In the genomic region with DNA sequence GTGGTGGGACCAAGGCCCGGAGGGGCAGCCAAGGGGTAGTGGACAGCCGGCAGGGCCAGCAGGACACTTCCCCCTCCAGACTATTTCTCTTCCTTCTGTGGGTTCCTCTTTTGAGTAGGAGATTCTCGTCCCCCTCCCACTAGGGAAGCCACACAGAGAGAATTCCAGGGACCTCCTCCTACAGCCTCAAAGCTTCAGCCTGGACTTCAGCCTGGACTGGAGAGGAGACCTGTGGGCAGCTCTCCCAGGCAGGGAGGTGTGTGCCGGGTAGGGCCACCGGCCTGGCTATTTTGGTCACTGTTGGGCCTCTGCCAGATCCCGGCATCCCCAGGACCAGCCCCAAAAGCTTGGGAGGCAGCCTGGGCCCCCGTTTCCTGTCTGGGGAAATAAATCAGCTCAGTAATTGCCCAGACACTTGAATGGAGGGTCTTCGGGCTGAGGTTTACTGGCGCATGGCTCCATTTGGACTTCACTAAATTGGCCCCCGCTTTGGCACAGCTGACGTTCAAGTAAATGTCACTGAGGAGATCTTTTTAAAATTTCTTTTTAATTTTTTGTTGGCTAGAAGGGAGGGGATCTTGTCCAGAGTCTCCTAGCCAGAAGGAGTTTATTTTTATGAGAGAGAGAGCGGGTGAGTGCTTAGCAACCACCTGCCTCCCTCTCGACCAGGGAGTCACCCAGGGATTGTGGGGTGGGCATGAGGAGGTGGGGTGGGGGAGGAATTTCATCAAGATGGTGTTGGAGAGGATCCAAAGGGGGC, we compare ENCODE assay signal across 8 cellular contexts. TPM values are rescaled to one million over a fixed set of nuclear protein-coding genes. Genes with fewer than 3 reads are reported as not detected.
DNase-seq lines count a peak whose midpoint lies in the region; TF ChIP-seq lines count a peak whose summit lies in the region.

No MANE protein-coding gene starts in this region.

- H3K4me2 ChIP-seq in mammary epithelial cell (ENCODE audit: insufficient read depth, low read depth, low read length), result peak overlapping the region; percentile 94

- CTCF ChIA-PET in mammary epithelial cell (lab: Charles Lee; ENCODE audit: low non-redundant PET), result no interaction called here

- dilution Hi-C loops in mammary epithelial cell (cut with HindIII; ENCODE audit: low sequenced_read_pairs), result loop anchor here (5.0 kb wide), 1 partner anchor 73 kb away; no protein-coding TSS in a partner anchor

- TF ChIP-seq CTCF in mammary epithelial cell (conservative IDR thresholded peaks at IDR 0.05 in 1 of 2, IDR thresholded peaks at IDR 0.05 in 1 of 2; ENCODE audit: extremely low read depth in 1 of 2, insufficient read depth in 1 of 2, low read depth in 1 of 2, low read length in 2 of 2), result no peak
- no peak for TF ChIP-seq CTCF in lower leg skin (IDR thresholded peaks at IDR 0.05)

- H4K20me1 ChIP-seq in mammary epithelial cell (ENCODE audit: insufficient read depth, low read length), result no peaks in the 10 kb centered on the region

- in situ Hi-C loops in mammary epithelial cell (cut with MboI; ENCODE audit: low sequenced_read_pairs in 2 of 2), result no loop called here

- peak overlapping the region; percentile 95 for H2AFZ ChIP-seq in mammary epithelial cell (ENCODE audit: low read depth, low read length)

- peaks cover 5% of the 10 kb centered on the region for H3K36me3 ChIP-seq in mammary epithelial cell (ENCODE audit: insufficient read depth, low read length)
- H3K36me3 ChIP-seq in thymus (ENCODE audit: control insufficient read depth, insufficient read depth), result peaks cover 8% of the 10 kb centered on the region

- no peak for TF ChIP-seq POLR2A in lower leg skin (IDR thresholded peaks at IDR 0.05)

- H3K27me3 ChIP-seq in mammary epithelial cell (ENCODE audit: insufficient read depth, low read length) (no peaks in the 10 kb centered on the region), thymus (ENCODE audit: control insufficient read depth, insufficient read depth) (no peaks in the 10 kb centered on the region)

- H3K4me3 ChIP-seq in mammary epithelial cell (replicated peaks in 1 of 3; ENCODE audit: insufficient read depth in 1 of 3, low read depth in 2 of 3, low read length in 3 of 3) (peak overlapping the region; percentile 51 to 83 (median 63)), lower leg skin (ENCODE audit: low read depth, poor library complexity, severe bottlenecking) (peak overlapping the region; percentile 57), thymus (ENCODE audit: low read length) (peak overlapping the region; percentile 71)

- BruUV-seq in mammary epithelial cell (replicated peaks; lab: Mats Ljungman, UMichigan), result no TSS peak

- peak overlapping the region; percentile 67 for H3K27ac ChIP-seq in mammary epithelial cell (ENCODE audit: insufficient read depth, low read depth, low read length)
- H3K27ac ChIP-seq in thymus (ENCODE audit: low read depth), result no peak overlapping the region

- peaks cover 19% of the 10 kb centered on the region for H3K4me1 ChIP-seq in mammary epithelial cell (ENCODE audit: insufficient read depth, low read length)
- H3K4me1 ChIP-seq in thymus (ENCODE audit: control insufficient read depth, insufficient read depth, low read length), result peaks cover 22% of the 10 kb centered on the region

- peak overlapping the region; percentile 60 for H3K9ac ChIP-seq in mammary epithelial cell (ENCODE audit: insufficient read depth, low read length)

- peaks cover 52% of the 10 kb centered on the region for H3K79me2 ChIP-seq in mammary epithelial cell (ENCODE audit: insufficient read depth, low read length)

- DNase-seq in NCI-H524 (lab: John Stamatoyannopoulos, UW), result peak; percentile 27 to 45
- no peak for DNase-seq in NCI-H524 treated with DMSO at 0.1 percent for 48 hours (lab: John Stamatoyannopoulos, UW)
- DNase-seq in NCI-H69 (lab: John Stamatoyannopoulos, UW), result peak; percentile 48
- no peak for DNase-seq in mammary epithelial cell
- peak in 1 of 2 donors; percentile 33 for DNase-seq in lower leg skin (ENCODE audit: low spot score in 2 of 2)
- no peak for DNase-seq in SHP77 (lab: John Stamatoyannopoulos, UW)
- no peak for DNase-seq in activated gamma-delta T cell (lab: John Stamatoyannopoulos, UW)

- WGBS in mammary epithelial cell (ENCODE audit: low coverage, missing lambda C conversion rate), result 5% methylated on average over 10 of the region's 13 CpGs
- WGBS in lower leg skin, 2 donors, result 7% methylated on average over 11 to 13 of the region's 13 CpGs
- WGBS in thymus, result 21% methylated on average over 13 of the region's 13 CpGs

- intact Hi-C loops in mammary epithelial cell (cut with micrococcal nuclease), result loop anchor here (2.0 kb wide), 1 partner anchor 201 kb away; no protein-coding TSS in a partner anchor
- intact Hi-C loops in lower leg skin (cut with DNase I; ENCODE audit: low total_unique reads), result no loop called here

- no peaks in the 10 kb centered on the region for H3K9me3 ChIP-seq in mammary epithelial cell (replicated peaks; ENCODE audit: insufficient read depth, low read length)
- H3K9me3 ChIP-seq in thymus (ENCODE audit: control insufficient read depth), result no peaks in the 10 kb centered on the region

RNA-seq across cellular contexts. Expression of gene SLC6A6, which starts 1.4 kb away (rescaled TPM):
- total RNA-seq in mammary epithelial cell (10 to 100 TPM; 14.8 to 17.7 TPM), lower leg skin (100 to 1,000 TPM in 1 of 4 donors, 10 to 100 TPM in 3; 34.4 to 166 (median 55.2) TPM)
- polyA plus RNA-seq in mammary epithelial cell (13.4 TPM), thymus (5.2 TPM)
- polyA minus RNA-seq in mammary epithelial cell, result 76.1 TPM

Comparison
In these comparisons a context has a peak if more than half of its experiments do, and no peak if none do; other contexts are left out.
1. DNase-seq: peak in NCI-H524 (2 of 2) and NCI-H69 (single experiment); none in NCI-H524 treated with DMSO at 0.1 percent for 48 hours (single experiment), mammary epithelial cell (single experiment), SHP77 (0 of 2) and activated gamma-delta T cell (single experiment).
2. Peak in every context shown above with its lines, with median percentiles within 50 percentile points of each other: H3K4me3 ChIP-seq.